Comparison of ENCODE assay signal across 20 cellular contexts in the genomic region with DNA sequence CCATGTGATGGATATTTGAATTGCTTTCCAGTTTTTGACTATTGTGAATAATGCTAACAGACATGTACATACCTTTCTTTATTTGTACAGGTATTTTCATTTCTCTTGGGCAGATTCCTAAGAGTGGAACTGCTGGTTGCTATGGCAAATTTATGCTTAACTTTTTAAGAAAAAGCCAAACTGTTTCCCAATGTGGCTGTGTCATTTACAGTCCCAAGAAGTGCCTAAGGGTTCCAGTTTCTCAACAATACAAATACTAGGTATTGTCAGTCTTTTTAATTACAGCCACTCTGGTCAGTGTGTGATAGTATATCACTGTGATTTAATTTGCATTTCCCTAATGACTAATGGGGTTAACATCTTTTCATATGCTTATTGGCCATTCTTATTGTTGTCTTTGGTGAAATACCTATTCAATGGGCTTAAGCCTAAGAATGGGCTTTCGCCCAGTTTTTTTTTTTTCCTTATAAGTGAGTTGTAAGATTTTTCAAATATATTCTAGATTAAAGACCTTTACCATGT. TPM values are rescaled to one million over a fixed set of nuclear protein-coding genes. Genes with fewer than 3 reads are reported as not detected.
DNase-seq lines count a peak whose midpoint lies in the region; ATAC-seq, FAIRE-seq and TF ChIP-seq lines count a peak whose summit lies in the region.
"Had no signal": no experiment of that assay in that cellular context is flagged by ENCODE, and none has a peak within 500 bp of the region (broad histone marks: within the 10 kb centered on the region; RNA-seq: fewer than 3 reads in every experiment).

No MANE protein-coding gene starts in this region.

- TF ChIP-seq RAD21 in H1 (IDR thresholded peaks at IDR 0.05 in 1 of 2, conservative IDR thresholded peaks at IDR 0.05 in 1 of 2; ENCODE audit: low read depth in 2 of 2, low read length in 2 of 2), result no peak

- H3K36me3 Mint-ChIP-seq in glutamatergic neuron (ENCODE audit: unreplicated experiment), result no peaks in the 10 kb centered on the region
- H3K36me3 Mint-ChIP-seq: CD8-positive, alpha-beta T cell had no signal

- H3K18ac ChIP-seq in H1 (ENCODE audit: extremely low read depth, low read length), result no peak overlapping the region

- H3K79me2 ChIP-seq in H1 (ENCODE audit: control insufficient read depth in 1 of 2, insufficient read depth in 2 of 2, low read length in 2 of 2), result peaks cover 28 to 99% of the 10 kb centered on the region in 2 experiments

- H3K56ac ChIP-seq in H1 (replicated peaks; ENCODE audit: insufficient read length, low read depth, low read length), result no peak overlapping the region

- no peaks in the 10 kb centered on the region for H3K27me3 ChIP-seq in HUES64 (ENCODE audit: insufficient read depth, low read length)
- H3K27me3 ChIP-seq in H1 (replicated peaks in 1 of 4; ENCODE audit: control insufficient read depth in 3 of 4, extremely low read depth in 1 of 4, insufficient read depth in 3 of 4, low read length in 3 of 4), result no peaks in the 10 kb centered on the region
- H3K27me3 ChIP-seq: BE2C had no signal

- no peak overlapping the region for H4K5ac ChIP-seq in H1 (ENCODE audit: insufficient read length, low read depth, low read length)

- peaks cover 26% of the 10 kb centered on the region for H3K4me1 Mint-ChIP-seq in glutamatergic neuron (ENCODE audit: low read depth, unreplicated experiment)

- no peak overlapping the region for H3K23ac ChIP-seq in H1 (ENCODE audit: insufficient read length)

- no peaks in the 10 kb centered on the region for H3K27me3 Mint-ChIP-seq in glutamatergic neuron (ENCODE audit: unreplicated experiment)

- H3K4me1 ChIP-seq in HUES64 (ENCODE audit: insufficient read depth, low read length), result peaks cover 80% of the 10 kb centered on the region
- peaks cover 2 to 19% (median 10%) of the 10 kb centered on the region in 4 experiments; a peak in 4 of 7 replicates for H3K4me1 ChIP-seq in H1 (replicated peaks in 1 of 4; ENCODE audit: control insufficient read depth in 3 of 4, insufficient read depth in 4 of 4, low read length in 3 of 4)

- no peaks in the 10 kb centered on the region for H3K9me3 ChIP-seq in HUES64 (ENCODE audit: insufficient read depth, low read depth, low read length)
- H3K9me3 ChIP-seq in H1 (ENCODE audit: insufficient read depth in 2 of 2, low read depth in 1 of 2, low read length in 1 of 2), result no peaks in the 10 kb centered on the region
- H3K9me3 ChIP-seq: A549, BE2C had no signal

- no peak overlapping the region for H3K4me3 Mint-ChIP-seq in glutamatergic neuron (ENCODE audit: unreplicated experiment)
- H3K4me3 Mint-ChIP-seq: CD8-positive, alpha-beta T cell had no signal

- H3K4me2 ChIP-seq in H1 (ENCODE audit: insufficient read depth in 1 of 2, low read depth in 2 of 2, low read length in 2 of 2), result no peak overlapping the region; a peak in 1 of 4 replicates
- H3K4me2 ChIP-seq: A549 had no signal

- H3K36me3 ChIP-seq in HUES64 (ENCODE audit: insufficient read depth, low read length) (no peaks in the 10 kb centered on the region), H1 (ENCODE audit: control insufficient read depth in 2 of 4, insufficient read depth in 4 of 4, low read length in 3 of 4) (no peaks in the 10 kb centered on the region)
- H3K36me3 ChIP-seq: BE2C had no signal

- ATAC-seq in HG03045 (IDR thresholded peaks at IDR 0.05; ENCODE audit: unreplicated experiment), result no peak
- ATAC-seq: A549; CD8-positive, alpha-beta T cell; HepG2 had no signal

- no peak overlapping the region for H2BK15ac ChIP-seq in H1 (ENCODE audit: low read length)

- no peak overlapping the region for H3K4ac ChIP-seq in H1 (replicated peaks; ENCODE audit: insufficient read length, low read depth, low read length)

- CTCF ChIA-PET in H1 (lab: Charles Lee; ENCODE audit: partially characterized antibody), result no interaction called here

- no peak overlapping the region for H2BK120ac ChIP-seq in H1 (replicated peaks; ENCODE audit: low read depth, low read length)

- no peak overlapping the region for H2AK5ac ChIP-seq in H1 (ENCODE audit: low read depth, low read length)

- no peak overlapping the region for H2BK12ac ChIP-seq in H1 (ENCODE audit: low read depth, low read length)

- H2AFZ ChIP-seq in H1 (ENCODE audit: low read length), result no peak overlapping the region

- H3K79me1 ChIP-seq in H1 (ENCODE audit: low read depth, low read length), result peaks cover 7% of the 10 kb centered on the region

- no peak overlapping the region for H3K27ac Mint-ChIP-seq in glutamatergic neuron (ENCODE audit: unreplicated experiment)
- H3K27ac Mint-ChIP-seq: CD8-positive, alpha-beta T cell had no signal

- no peak overlapping the region for H3K9ac ChIP-seq in HUES64 (ENCODE audit: low read depth, low read length)
- H3K9ac ChIP-seq in H1 (replicated peaks in 1 of 4; ENCODE audit: extremely low read depth in 1 of 4, low read depth in 3 of 4, low read length in 3 of 4), result no peak overlapping the region

- FAIRE-seq in H1 (lab: Jason Lieb, UNC), result peak; percentile 42
- peak; percentile 21 for FAIRE-seq in islet of Langerhans (lab: Jason Lieb, UNC)
- FAIRE-seq: A549, D721Med, G401.6, GM19239, H54, HepG2 had no signal

- H4K91ac ChIP-seq in H1 (replicated peaks; ENCODE audit: insufficient read length, low read length), result no peak overlapping the region

- POLR2A ChIA-PET in H1 (lab: Charles Lee; ENCODE audit: partially characterized antibody), result interaction anchor here (0.8 to 4.3 kb wide), 2 partner anchors 10 to 11 kb away, joined by 3 to 20 read pairs; partner anchors contain the start of gene REPS1

- peaks cover 5 to 12% of the 10 kb centered on the region in 2 experiments for H4K20me1 ChIP-seq in H1 (replicated peaks in 1 of 2; ENCODE audit: control insufficient read depth in 1 of 2, insufficient read depth in 2 of 2, low read length in 2 of 2)

- H3K4me3 ChIP-seq in HUES64 (ENCODE audit: low read length) (no peak overlapping the region), H1 (ENCODE audit: extremely low read depth in 1 of 4, insufficient read depth in 2 of 4, low read depth in 3 of 4, low read length in 4 of 4) (peak overlapping the region in 1 of 4 experiments; percentile 8; a peak in 1 of 8 replicates)
- H3K4me3 ChIP-seq: A549 had no signal

- H3K27ac ChIP-seq in HUES64 (ENCODE audit: low read depth, low read length), result peak overlapping the region; percentile 78
- no peak overlapping the region for H3K27ac ChIP-seq in H1 (ENCODE audit: low read depth, low read length)
- H3K27ac ChIP-seq: A549, C4-2B had no signal

- TF ChIP-seq EP300 in H1 (IDR thresholded peaks at IDR 0.05; ENCODE audit: borderline replicate concordance in 1 of 2, low read depth in 2 of 2, low read length in 2 of 2), result no peak

- H3K14ac ChIP-seq in H1 (ENCODE audit: insufficient read length), result no peak overlapping the region

- H3K9me3 Mint-ChIP-seq in glutamatergic neuron (ENCODE audit: unreplicated experiment), result no peaks in the 10 kb centered on the region
- H3K9me3 Mint-ChIP-seq: CD8-positive, alpha-beta T cell had no signal

- no peak for TF ChIP-seq POLR2A in H1 (IDR thresholded peaks at IDR 0.05; ENCODE audit: control extremely low read depth in 1 of 2, low read depth in 2 of 2, low read length in 2 of 2)

- H2BK20ac ChIP-seq in H1 (ENCODE audit: low read length), result no peak overlapping the region

- H2BK5ac ChIP-seq in H1 (ENCODE audit: low read depth, low read length), result no peak overlapping the region

- TF ChIP-seq CTCF in H1 (IDR thresholded peaks at IDR 0.05; ENCODE audit: control extremely low read depth in 1 of 3, insufficient read depth in 1 of 3, low read depth in 1 of 3, low read length in 3 of 3) (no peak), glutamatergic neuron (IDR thresholded peaks at IDR 0.05; ENCODE audit: partially characterized antibody, unreplicated experiment) (no peak)

- no CpG with 5 or more reads among the region's 1 CpG for WGBS in HUES64
- WGBS in H1 (ENCODE audit: extremely low coverage in 1 of 2, insufficient coverage in 1 of 2, insufficient read length in 1 of 2, insufficient replicate concordance in 2 of 2, low coverage in 1 of 2, low lambda C conversion rate in 2 of 2, missing lambda C conversion rate in 1 of 2), 2 experiments, result 29% methylated on average over 1 of the region's 1 CpG; no CpG with 5 or more reads in 1 of the 2 experiments

- H4K8ac ChIP-seq in H1 (ENCODE audit: extremely low read depth, insufficient read depth, low read length), result no peak overlapping the region

- H3K23me2 ChIP-seq in H1 (ENCODE audit: low read depth, low read length), result no peaks in the 10 kb centered on the region

- DNase-seq in H1 (ENCODE audit: low read depth in 1 of 2, low spot score in 2 of 2) (no peak), dedifferentiated amniotic fluid mesenchymal stem cell (ENCODE audit: extremely low spot score) (no peak), glutamatergic neuron (no peak)
- no peak for DNase-seq in activated CD4-positive, CD25-positive, alpha-beta regulatory T cell (lab: John Stamatoyannopoulos, UW)
- DNase-seq: BE2C; CD8-positive, alpha-beta T cell; COR-L47; DMS153; DMS79 treated with DMSO at 0.1 percent for 48 hours; EL had no signal

TF ChIP-seq in H1, 55 proteins besides CTCF, POLR2A, EP300 and RAD21 (continues in another document):
- TF ChIP-seq YY1 (IDR thresholded peaks at IDR 0.05; ENCODE audit: low read depth, low read length), result no peak

RNA-seq across cellular contexts. Expression of gene REPS1, which starts 10.3 kb away (rescaled TPM):
- polyA plus RNA-seq in HUES64 (2013, experiment 1 of 2), result 49.9 TPM
- 53.5 TPM for polyA plus RNA-seq in HUES64 (2013, experiment 2 of 2)
- total RNA-seq in H1 (2021; fragmentation: NEBNext Ultra II Directional; extraction: Animal tissue kit (Norgen Biotek cat#: 25700)), result 65.7 and 68.9 TPM in 2 replicates
- polyA plus RNA-seq in H1 (2011; rRNA removed), result 39.3 and 52.1 TPM in 2 replicates
- 56.2 TPM for polyA plus RNA-seq in H1 (2011; cell fraction: cytosol; rRNA removed)
- 61.6 TPM for polyA plus RNA-seq in H1 (2011; cell fraction: nucleus; rRNA removed)
- 50.3 to 72.8 TPM (median 59.0 TPM) in 4 replicates for polyA plus RNA-seq in H1 (2012, experiment 1 of 2)
- polyA plus RNA-seq in H1 (2012, experiment 2 of 2), result 14.5 TPM
- polyA plus RNA-seq in H1 (2013, experiment 1 of 2), result 48.5 TPM
- 48.8 TPM for polyA plus RNA-seq in H1 (2013, experiment 2 of 2)
- 117 and 119 TPM in 2 replicates for polyA minus RNA-seq in H1 (2011; rRNA and poly(A)+ RNA removed)
- 59.6 TPM for polyA minus RNA-seq in H1 (2011; cell fraction: cytosol; rRNA and poly(A)+ RNA removed)
- 79.9 TPM for polyA minus RNA-seq in H1 (2011; cell fraction: nucleus; rRNA and poly(A)+ RNA removed)
- 103 TPM for total RNA-seq in glutamatergic neuron (ENCODE audit: unreplicated experiment)

RNA-seq across cellular contexts. Expression of gene ABRACL, which starts 50.8 kb away (rescaled TPM):
- 140 TPM for polyA plus RNA-seq in HUES64 (2013, experiment 1 of 2)
- 144 TPM for polyA plus RNA-seq in HUES64 (2013, experiment 2 of 2)
- total RNA-seq in H1 (2021; fragmentation: NEBNext Ultra II Directional; extraction: Animal tissue kit (Norgen Biotek cat#: 25700)), result 167 and 172 TPM in 2 replicates
- 66.9 and 103 TPM in 2 replicates for polyA plus RNA-seq in H1 (2011; rRNA removed)
- polyA plus RNA-seq in H1 (2011; cell fraction: cytosol; rRNA removed), result 134 TPM
- 24.8 TPM for polyA plus RNA-seq in H1 (2011; cell fraction: nucleus; rRNA removed)
- polyA plus RNA-seq in H1 (2012, experiment 1 of 2), result 121 to 224 TPM (median 145 TPM) in 4 replicates
- polyA plus RNA-seq in H1 (2012, experiment 2 of 2), result 141 TPM
- 216 TPM for polyA plus RNA-seq in H1 (2013, experiment 1 of 2)
- polyA plus RNA-seq in H1 (2013, experiment 2 of 2), result 233 TPM
- 19.2 and 25.2 TPM in 2 replicates for polyA minus RNA-seq in H1 (2011; rRNA and poly(A)+ RNA removed)
- 26.9 TPM for polyA minus RNA-seq in H1 (2011; cell fraction: cytosol; rRNA and poly(A)+ RNA removed)
- 17.6 TPM for polyA minus RNA-seq in H1 (2011; cell fraction: nucleus; rRNA and poly(A)+ RNA removed)
- total RNA-seq in glutamatergic neuron (ENCODE audit: unreplicated experiment), result 33.2 TPM
